ENCODE assay signal across 28 cellular contexts in the genomic region with DNA sequence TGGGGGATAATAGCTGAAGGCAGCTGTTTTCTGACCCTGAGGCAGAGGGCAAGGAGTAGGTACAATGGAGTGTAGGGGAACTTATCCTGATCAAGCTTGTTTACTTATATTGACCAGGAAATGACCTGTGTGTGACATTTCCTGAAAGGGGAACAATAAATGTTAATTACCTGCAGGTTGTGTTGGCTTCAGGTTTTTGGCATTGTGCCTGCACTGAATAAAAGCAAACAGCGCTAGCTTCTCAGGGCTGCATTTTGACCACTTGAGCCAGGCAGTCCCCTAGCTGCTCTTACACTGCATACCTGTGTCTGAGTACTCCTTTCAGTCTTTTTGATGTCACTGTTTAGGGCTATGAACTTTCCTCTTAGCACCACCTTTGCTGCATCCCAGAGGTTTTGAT. TPM values are rescaled to one million over a fixed set of nuclear protein-coding genes. Genes with fewer than 3 reads are reported as not detected.
A peak's percentile ranks its signal among the peaks of the same experiment; 100 is the strongest.
DNase-seq lines count a peak whose midpoint lies in the region; ATAC-seq, FAIRE-seq and TF ChIP-seq lines count a peak whose summit lies in the region.
"Had no signal": no experiment of that assay in that cellular context is flagged by ENCODE, and none has a peak within 500 bp of the region (broad histone marks: within the 10 kb centered on the region; RNA-seq: fewer than 3 reads in every experiment).

No MANE protein-coding gene starts in this region.

- no peak for TF ChIP-seq POLR2A in endothelial cell of umbilical vein (IDR thresholded peaks at IDR 0.05; ENCODE audit: low read depth, low read length)

- TF ChIP-seq CTCF in endothelial cell of umbilical vein (IDR thresholded peaks at IDR 0.05; ENCODE audit: extremely low read depth in 1 of 2, insufficient read depth in 1 of 2, low read depth in 1 of 2, low read length in 2 of 2) = no peak

- no peaks in the 10 kb centered on the region for H4K20me1 ChIP-seq in endothelial cell of umbilical vein (replicated peaks; ENCODE audit: control insufficient read depth, extremely low read depth, insufficient read depth, low read length)

- ATAC-seq in activated CD4-positive, CD25-positive, alpha-beta regulatory T cell treated with anti-CD3 and anti-CD28 coated beads, Interleukin-2, amount 50 U/mL, for 24 hours = no peak
- no peak for ATAC-seq in activated naive CD4-positive, alpha-beta T cell treated with anti-CD3 and anti-CD28 coated beads, Interleukin-2, amount 50 U/mL, for 72 hours
- ATAC-seq: stimulated activated memory B cell treated with anti-CD40 and anti-IgM and Interleukin-4, amounts not matched to agents 10 μg/mL and 1 μg/mL and 100 μg/mL, for 72 hours; T-helper 17 cell had no signal

- dilution Hi-C loops in endothelial cell of umbilical vein (cut with MboI; ENCODE audit: extremely low pct_ligation_motif_present, low sequenced_read_pairs) = no loop called here

- no peak overlapping the region for H3K4me3 ChIP-seq in endothelial cell of umbilical vein (replicated peaks in 1 of 3; ENCODE audit: insufficient read depth in 1 of 3, low read depth in 1 of 3, low read length in 3 of 3)
- no peak overlapping the region for H3K4me3 ChIP-seq in CD4-positive, alpha-beta memory T cell (ENCODE audit: low read length in 2 of 2)
- H3K4me3 ChIP-seq: neural progenitor cell, SK-N-MC, testis had no signal

- POLR2A ChIA-PET in endothelial cell of umbilical vein (lab: Charles Lee) = no interaction called here
- POLR2A ChIA-PET in CD4-positive, alpha-beta memory T cell (lab: Charles Lee; ENCODE audit: partially characterized antibody) = no interaction called here

- H3K27ac ChIP-seq in endothelial cell of umbilical vein (ENCODE audit: insufficient read depth, low read depth, low read length) = no peak overlapping the region
- no peak overlapping the region for H3K27ac ChIP-seq in CD4-positive, alpha-beta memory T cell (ENCODE audit: low read depth, low read length)
- H3K27ac ChIP-seq: neural progenitor cell, RWPE1, SK-N-MC, testis, VCaP had no signal

- H2AFZ ChIP-seq in endothelial cell of umbilical vein (ENCODE audit: low read depth, low read length) = no peak overlapping the region
- H2AFZ ChIP-seq: neural progenitor cell had no signal

- no peaks in the 10 kb centered on the region for H3K9me1 ChIP-seq in endothelial cell of umbilical vein (replicated peaks; ENCODE audit: control insufficient read depth, extremely low read depth, insufficient read depth, low read length)

- no peak for FAIRE-seq in endothelial cell of umbilical vein (lab: Jason Lieb, UNC)
- FAIRE-seq: GM19239 had no signal

- no peaks in the 10 kb centered on the region for H3K79me2 ChIP-seq in endothelial cell of umbilical vein (ENCODE audit: control insufficient read depth, insufficient read depth, low read length)

- H3K27me3 ChIP-seq in endothelial cell of umbilical vein (ENCODE audit: control insufficient read depth in 2 of 2, insufficient read depth in 2 of 2, low read length in 2 of 2) = no peaks in the 10 kb centered on the region
- no peaks in the 10 kb centered on the region for H3K27me3 ChIP-seq in CD4-positive, alpha-beta memory T cell (ENCODE audit: insufficient read depth, low read length)
- H3K27me3 ChIP-seq: neural progenitor cell, testis had no signal

- DNase-seq in A172 (ENCODE audit: low spot score) (peak; percentile 2), ELF-1 (ENCODE audit: low read depth, low spot score) (peak; percentile 25), NCI-H2196 treated with DMSO at 0.1 percent for 48 hours (lab: John Stamatoyannopoulos, UW; ENCODE audit: unreplicated experiment) (peak; percentile 6), endothelial cell of umbilical vein (ENCODE audit: low read depth, low spot score) (peak; percentile 6)
- DNase-seq in CD4-positive, alpha-beta memory T cell = no peak
- no peak for DNase-seq in activated naive CD4-positive, alpha-beta T cell treated with anti-CD3 and anti-CD28 coated beads, Interleukin-2, amount 50 U/mL, for 72 hours (ENCODE audit: low spot score in 2 of 2)
- no peak for DNase-seq in stimulated activated CD4-positive, alpha-beta T cell treated with anti-CD3 and anti-CD28 coated beads, Interleukin-4, amount 100 ng/mL, for 1 hour
- DNase-seq: activated CD4-positive, alpha-beta T cell treated with anti-CD3 and anti-CD28 coated beads, Interleukin-2, amount 50 U/mL, for 1 hour; activated CD8-positive, alpha-beta memory T cell treated with anti-CD3 and anti-CD28 coated beads, Interleukin-2, amount 50 U/mL, for 48 hours; activated naive CD8-positive, alpha-beta T cell treated with anti-CD3 and anti-CD28 coated beads for 36 hours; erythroblast; foreskin fibroblast; GOT3; hippocampal formation; MM.1S; NCI-H187; T-helper 17 cell; testis had no signal

- H3K27me3 Mint-ChIP-seq in CD4-positive, alpha-beta memory T cell = peaks cover under 1 to 1% of the 10 kb centered on the region in 2 donors
- H3K27me3 Mint-ChIP-seq: activated naive CD8-positive, alpha-beta T cell treated with anti-CD3 and anti-CD28 coated beads for 36 hours; central memory CD8-positive, alpha-beta T cell; progenitor cell of endocrine pancreas; stimulated activated memory B cell treated with anti-CD40 and anti-IgM and Interleukin-4, amounts not matched to agents 10 μg/mL and 1 μg/mL and 100 μg/mL, for 72 hours; T-helper 17 cell had no signal

- H3K36me3 ChIP-seq in endothelial cell of umbilical vein (ENCODE audit: control insufficient read depth in 2 of 2, extremely low read depth in 1 of 2, insufficient read depth in 2 of 2, low read length in 2 of 2) = no peaks in the 10 kb centered on the region
- no peaks in the 10 kb centered on the region for H3K36me3 ChIP-seq in CD4-positive, alpha-beta memory T cell (ENCODE audit: insufficient read depth, low read length)
- H3K36me3 ChIP-seq: neural progenitor cell had no signal

- H3K9me3 Mint-ChIP-seq in CD4-positive, alpha-beta memory T cell = peaks cover 5 to 81% (median 55%) of the 10 kb centered on the region in 8 donors
- peaks cover 41 to 42% of the 10 kb centered on the region in 2 donors for H3K9me3 Mint-ChIP-seq in activated naive CD4-positive, alpha-beta T cell treated with anti-CD3 and anti-CD28 coated beads, Interleukin-2, amount 50 U/mL, for 72 hours

- H3K9me3 ChIP-seq in endothelial cell of umbilical vein (replicated peaks; ENCODE audit: control insufficient read depth, insufficient read depth, low read length) = no peaks in the 10 kb centered on the region
- H3K9me3 ChIP-seq in CD4-positive, alpha-beta memory T cell (ENCODE audit: control insufficient read depth in 1 of 2, low read length in 2 of 2) = peaks cover 0 to 4% of the 10 kb centered on the region in 2 donors
- H3K9me3 ChIP-seq: testis had no signal

- H3K27ac Mint-ChIP-seq in CD4-positive, alpha-beta memory T cell = no peak overlapping the region
- no peak overlapping the region for H3K27ac Mint-ChIP-seq in activated naive CD4-positive, alpha-beta T cell treated with anti-CD3 and anti-CD28 coated beads, Interleukin-2, amount 50 U/mL, for 72 hours
- H3K27ac Mint-ChIP-seq: activated naive CD8-positive, alpha-beta T cell treated with anti-CD3 and anti-CD28 coated beads for 36 hours; activated T-helper 2 cell treated with anti-CD3 and anti-CD28 coated beads, Interferon-gamma antibody, Interleukin-2, Interleukin-4, amounts not matched to agents 10 μg/mL and 5 μg/mL and 100 μg/mL, durations not matched to agents 14 hours and 24 hours and 36 hours; neural progenitor cell; progenitor cell of endocrine pancreas; stimulated activated memory B cell treated with anti-CD40 and anti-IgM and Interleukin-4, amounts not matched to agents 10 μg/mL and 1 μg/mL and 100 μg/mL, for 72 hours; T-helper 17 cell had no signal

- H3K36me3 Mint-ChIP-seq in CD4-positive, alpha-beta memory T cell = peaks cover 3 to 7% of the 10 kb centered on the region in 2 donors
- peaks cover 35 to 56% of the 10 kb centered on the region in 2 donors for H3K36me3 Mint-ChIP-seq in activated naive CD4-positive, alpha-beta T cell treated with anti-CD3 and anti-CD28 coated beads, Interleukin-2, amount 50 U/mL, for 72 hours
- H3K36me3 Mint-ChIP-seq: neural progenitor cell had no signal

- no peak overlapping the region for H3K4me2 ChIP-seq in endothelial cell of umbilical vein (ENCODE audit: insufficient read depth, low read length)
- H3K4me2 ChIP-seq: neural progenitor cell had no signal

- no peak overlapping the region for H3K4me3 Mint-ChIP-seq in CD4-positive, alpha-beta memory T cell
- H3K4me3 Mint-ChIP-seq: activated naive CD8-positive, alpha-beta T cell treated with anti-CD3 and anti-CD28 coated beads for 36 hours; central memory CD8-positive, alpha-beta T cell; neural progenitor cell; stimulated activated memory B cell treated with anti-CD40 and anti-IgM and Interleukin-4, amounts not matched to agents 10 μg/mL and 1 μg/mL and 100 μg/mL, for 72 hours; T-helper 17 cell had no signal

- BruUV-seq in endothelial cell of umbilical vein (replicated peaks; lab: Mats Ljungman, UMichigan) = no TSS peak

- H3K4me1 Mint-ChIP-seq in CD4-positive, alpha-beta memory T cell = no peaks in the 10 kb centered on the region
- H3K4me1 Mint-ChIP-seq: activated naive CD8-positive, alpha-beta T cell treated with anti-CD3 and anti-CD28 coated beads for 36 hours; central memory CD8-positive, alpha-beta T cell; neural progenitor cell; stimulated activated memory B cell treated with anti-CD40 and anti-IgM and Interleukin-4, amounts not matched to agents 10 μg/mL and 1 μg/mL and 100 μg/mL, for 72 hours; T-helper 17 cell had no signal

- CTCF ChIA-PET in endothelial cell of umbilical vein (lab: Charles Lee) = no interaction called here
- CTCF ChIA-PET in CD4-positive, alpha-beta memory T cell (lab: Charles Lee; ENCODE audit: partially characterized antibody) = interaction anchor here (1.4 kb wide), 1 partner anchor 69 kb away, joined by 3 read pairs; no protein-coding TSS in a partner anchor

- intact Hi-C loops in endothelial cell of umbilical vein (cut with micrococcal nuclease) = no loop called here
- intact Hi-C loops in CD4-positive, alpha-beta memory T cell (cut with micrococcal nuclease) = no loop called here

- no peaks in the 10 kb centered on the region for H3K4me1 ChIP-seq in endothelial cell of umbilical vein (ENCODE audit: control insufficient read depth, extremely low read depth, insufficient read depth, low read length)
- no peaks in the 10 kb centered on the region for H3K4me1 ChIP-seq in CD4-positive, alpha-beta memory T cell (ENCODE audit: insufficient read depth, low read length)
- H3K4me1 ChIP-seq: neural progenitor cell, testis had no signal

- H3K9ac ChIP-seq in endothelial cell of umbilical vein (replicated peaks; ENCODE audit: extremely low read depth, insufficient read depth, low read length) = no peak overlapping the region
- H3K9ac ChIP-seq: neural progenitor cell had no signal

RNA-seq across cellular contexts. Expression of a gene that starts 40.6 kb away (rescaled TPM):
- 44.3 and 61.1 TPM in 2 replicates for total RNA-seq in A172 (2014; rRNA removed; shearing (Covaris generic))
- total RNA-seq in endothelial cell of umbilical vein = 21.7 and 24.5 TPM in 2 replicates
- polyA plus RNA-seq in endothelial cell of umbilical vein = 45.2 and 55.9 TPM in 2 replicates
- polyA plus RNA-seq in endothelial cell of umbilical vein (2011; cell fraction: cytosol; rRNA removed) = 36.5 and 36.6 TPM in 2 replicates
- polyA plus RNA-seq in endothelial cell of umbilical vein (2011; cell fraction: nucleus; rRNA removed) = 41.1 and 44.8 TPM in 2 replicates
- polyA plus RNA-seq in endothelial cell of umbilical vein (2012) = 42.3 and 43.8 TPM in 2 replicates
- polyA minus RNA-seq in endothelial cell of umbilical vein = 44.3 and 48.7 TPM in 2 replicates
- 38.3 TPM for polyA minus RNA-seq in endothelial cell of umbilical vein (2011; cell fraction: cytosol; rRNA and poly(A)+ RNA removed)
- polyA minus RNA-seq in endothelial cell of umbilical vein (2011; cell fraction: nucleus; rRNA and poly(A)+ RNA removed) = 28.6 and 29.5 TPM in 2 replicates
- 10 to 100 TPM; 37.5 to 38.8 TPM for total RNA-seq in CD4-positive, alpha-beta memory T cell
- 100 to 1,000 TPM in 1 of 2 donors, 10 to 100 TPM in 1; 77.1 to 101 TPM for polyA plus RNA-seq in CD4-positive, alpha-beta memory T cell
- total RNA-seq in activated naive CD4-positive, alpha-beta T cell treated with anti-CD3 and anti-CD28 coated beads, Interleukin-2, amount 50 U/mL, for 72 hours = 10 to 100 TPM; 23.0 to 36.1 TPM

RNA-seq across cellular contexts. Expression of a gene that starts 40.7 kb away (rescaled TPM):
- total RNA-seq in A172 (2014; rRNA removed; shearing (Covaris generic)) = 33.5 and 35.9 TPM in 2 replicates
- total RNA-seq in endothelial cell of umbilical vein = 27.9 and 29.1 TPM in 2 replicates
- 13.6 and 14.3 TPM in 2 replicates for polyA plus RNA-seq in endothelial cell of umbilical vein
- 10.6 and 11.2 TPM in 2 replicates for polyA plus RNA-seq in endothelial cell of umbilical vein (2011; cell fraction: cytosol; rRNA removed)
- 23.0 and 29.0 TPM in 2 replicates for polyA plus RNA-seq in endothelial cell of umbilical vein (2011; cell fraction: nucleus; rRNA removed)
- polyA plus RNA-seq in endothelial cell of umbilical vein (2012) = 16.5 and 23.2 TPM in 2 replicates
- 31.4 and 34.9 TPM in 2 replicates for polyA minus RNA-seq in endothelial cell of umbilical vein
- 25.1 TPM for polyA minus RNA-seq in endothelial cell of umbilical vein (2011; cell fraction: cytosol; rRNA and poly(A)+ RNA removed)
- 28.9 and 36.7 TPM in 2 replicates for polyA minus RNA-seq in endothelial cell of umbilical vein (2011; cell fraction: nucleus; rRNA and poly(A)+ RNA removed)
- total RNA-seq in CD4-positive, alpha-beta memory T cell = 10 to 100 TPM; 49.1 to 49.6 TPM
- 10 to 100 TPM; 18.4 to 33.3 TPM for polyA plus RNA-seq in CD4-positive, alpha-beta memory T cell
- total RNA-seq in activated naive CD4-positive, alpha-beta T cell treated with anti-CD3 and anti-CD28 coated beads, Interleukin-2, amount 50 U/mL, for 72 hours = 10 to 100 TPM; 22.9 to 41.6 TPM

Comparison
In these comparisons a context has a peak if more than half of its experiments do, and no peak if none do; other contexts are left out.
1. DNase-seq: peak in A172 (single experiment), ELF-1 (single experiment), NCI-H2196 treated with DMSO at 0.1 percent for 48 hours (single experiment) and endothelial cell of umbilical vein (single experiment); none in CD4-positive, alpha-beta memory T cell (0 of 5), activated naive CD4-positive, alpha-beta T cell treated with anti-CD3 and anti-CD28 coated beads, Interleukin-2, amount 50 U/mL, for 72 hours (0 of 2) and stimulated activated CD4-positive, alpha-beta T cell treated with anti-CD3 and anti-CD28 coated beads, Interleukin-4, amount 100 ng/mL, for 1 hour (single experiment).